10 cellular contexts compared by ENCODE assay signal in the genomic region with DNA sequence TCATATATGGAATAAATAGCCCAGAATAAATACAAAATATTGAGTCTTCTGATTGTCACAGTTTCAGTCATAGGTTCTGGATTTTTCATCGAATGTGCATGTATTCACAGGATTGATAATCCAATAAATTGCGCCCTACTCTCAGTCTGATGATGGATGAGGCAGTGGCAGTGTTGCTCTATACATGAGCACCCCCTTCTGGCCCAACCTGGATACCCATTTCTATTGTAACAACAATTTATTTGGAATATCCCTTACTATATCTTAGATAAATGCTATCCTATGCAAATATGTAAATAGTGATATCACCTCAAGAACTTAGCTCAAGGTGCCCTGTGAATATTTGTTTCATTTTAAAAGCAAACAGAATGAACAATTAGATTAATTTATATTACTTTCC.
DNase-seq lines count a peak whose midpoint lies in the region; ATAC-seq and TF ChIP-seq lines count a peak whose summit lies in the region.
"Had no signal": no experiment of that assay in that cellular context is flagged by ENCODE, and none has a peak within 500 bp of the region (broad histone marks: within the 10 kb centered on the region; RNA-seq: fewer than 3 reads in every experiment).

No MANE protein-coding gene starts in this region.

- intact Hi-C loops in right lobe of liver (cut with DNase I), result no loop called here
- intact Hi-C loops in natural killer cell (cut with micrococcal nuclease), result no loop called here

- WGBS in right lobe of liver (ENCODE audit: insufficient coverage, low coverage, low lambda C conversion rate, missing lambda C conversion rate), result 45% methylated on average over 2 of the region's 2 CpGs

- no peaks in the 10 kb centered on the region for H3K4me1 Mint-ChIP-seq in natural killer cell
- H3K4me1 Mint-ChIP-seq: activated naive CD8-positive, alpha-beta T cell treated with anti-CD3 and anti-CD28 coated beads for 36 hours had no signal

- peak; percentile 35 for DNase-seq in ELR (ENCODE audit: low read depth)
- DNase-seq in HT1080 (ENCODE audit: low read depth), result peak; percentile 41
- no peak for DNase-seq in right lobe of liver
- DNase-seq in NK-92 treated with Interleukin-12 subunit alpha and Interleukin-12 subunit beta, amount 100 ng/mL, for 24 hours (lab: John Stamatoyannopoulos, UW), result no peak
- DNase-seq in putamen (ENCODE audit: low spot score), result no peak
- no peak for DNase-seq in effector memory CD4-positive, alpha-beta T cell
- DNase-seq in natural killer cell, result no peak
- DNase-seq: activated naive CD8-positive, alpha-beta T cell treated with anti-CD3 and anti-CD28 coated beads for 36 hours; thyroid gland had no signal

- no peak overlapping the region for H3K4me3 Mint-ChIP-seq in natural killer cell
- H3K4me3 Mint-ChIP-seq: activated naive CD8-positive, alpha-beta T cell treated with anti-CD3 and anti-CD28 coated beads for 36 hours had no signal

- peaks cover 14% of the 10 kb centered on the region in 2 donors for H3K9me3 Mint-ChIP-seq in natural killer cell
- H3K9me3 Mint-ChIP-seq: activated naive CD8-positive, alpha-beta T cell treated with anti-CD3 and anti-CD28 coated beads for 36 hours had no signal

- no peak for ATAC-seq in right lobe of liver
- ATAC-seq in natural killer cell, result no peak

- no peaks in the 10 kb centered on the region for H3K27me3 ChIP-seq in right lobe of liver
- H3K27me3 ChIP-seq in effector memory CD4-positive, alpha-beta T cell (replicated peaks; ENCODE audit: control insufficient read depth, insufficient read depth, low read length, poor library complexity, severe bottlenecking), result no peaks in the 10 kb centered on the region
- H3K27me3 ChIP-seq: thyroid gland had no signal

- TF ChIP-seq CTCF in VCaP (conservative IDR thresholded peaks at IDR 0.05) (peak; percentile 52; the same call in 1 of the 2 replicates), right lobe of liver (IDR thresholded peaks at IDR 0.05) (peak in 3 of 4 donors; percentile 17 to 23 (median 19)), natural killer cell (IDR thresholded peaks at IDR 0.05) (no peak)

- H3K4me3 ChIP-seq in right lobe of liver, result no peak overlapping the region
- H3K4me3 ChIP-seq in effector memory CD4-positive, alpha-beta T cell (ENCODE audit: insufficient read depth, low read depth, low read length, poor library complexity, severe bottlenecking), result no peak overlapping the region
- H3K4me3 ChIP-seq: thyroid gland had no signal

- TF ChIP-seq POLR2A in right lobe of liver (IDR thresholded peaks at IDR 0.05), result no peak

- no peaks in the 10 kb centered on the region for H3K9me3 ChIP-seq in right lobe of liver
- H3K9me3 ChIP-seq in effector memory CD4-positive, alpha-beta T cell (ENCODE audit: control insufficient read depth, low read length), result no peaks in the 10 kb centered on the region
- H3K9me3 ChIP-seq: thyroid gland had no signal

- H3K36me3 Mint-ChIP-seq in natural killer cell, result no peaks in the 10 kb centered on the region
- H3K36me3 Mint-ChIP-seq: activated naive CD8-positive, alpha-beta T cell treated with anti-CD3 and anti-CD28 coated beads for 36 hours had no signal

- no peak overlapping the region for H3K27ac ChIP-seq in VCaP
- H3K27ac ChIP-seq in right lobe of liver, result no peak overlapping the region
- H3K27ac ChIP-seq in effector memory CD4-positive, alpha-beta T cell (ENCODE audit: insufficient read depth, low read length, poor library complexity, severe bottlenecking), result no peak overlapping the region
- H3K27ac ChIP-seq: thyroid gland had no signal

- no peaks in the 10 kb centered on the region for H3K4me1 ChIP-seq in right lobe of liver
- no peaks in the 10 kb centered on the region for H3K4me1 ChIP-seq in effector memory CD4-positive, alpha-beta T cell (ENCODE audit: control insufficient read depth, insufficient read depth, low read length, poor library complexity, severe bottlenecking)
- H3K4me1 ChIP-seq: thyroid gland had no signal

- H3K27ac Mint-ChIP-seq in natural killer cell, result no peak overlapping the region
- H3K27ac Mint-ChIP-seq: activated naive CD8-positive, alpha-beta T cell treated with anti-CD3 and anti-CD28 coated beads for 36 hours had no signal

- no peaks in the 10 kb centered on the region for H3K36me3 ChIP-seq in right lobe of liver
- no peaks in the 10 kb centered on the region for H3K36me3 ChIP-seq in effector memory CD4-positive, alpha-beta T cell (ENCODE audit: control insufficient read depth, insufficient read depth, low read length)
- H3K36me3 ChIP-seq: thyroid gland had no signal

- H3K27me3 Mint-ChIP-seq in natural killer cell (ENCODE audit: low read depth in 2 of 2), result no peaks in the 10 kb centered on the region
- H3K27me3 Mint-ChIP-seq: activated naive CD8-positive, alpha-beta T cell treated with anti-CD3 and anti-CD28 coated beads for 36 hours had no signal

Comparison
In these comparisons a context has a peak if more than half of its experiments do, and no peak if none do; other contexts are left out.
1. DNase-seq: peak in ELR (single experiment) and HT1080 (single experiment); none in right lobe of liver (0 of 3), NK-92 treated with Interleukin-12 subunit alpha and Interleukin-12 subunit beta, amount 100 ng/mL, for 24 hours (single experiment), putamen (single experiment), effector memory CD4-positive, alpha-beta T cell (0 of 3) and natural killer cell (single experiment).